In genomic region chr2:173659522-173659921, GRCh38 we compare ENCODE assay signal across 22 cellular contexts.
"Had no signal": no experiment of that assay in that cellular context is flagged by ENCODE, and none has a peak within 500 bp of the region (broad histone marks: within the 10 kb centered on the region; RNA-seq: fewer than 3 reads in every experiment).

No MANE protein-coding gene starts in this region.

- H3K4me3 Mint-ChIP-seq: activated CD4-positive, alpha-beta T cell treated with anti-CD3 and anti-CD28 coated beads, Interleukin-2, amount 10 ng/mL, durations not matched to agents 24 days and 14 days; activated CD8-positive, alpha-beta T cell treated with anti-CD3 and anti-CD28 coated beads for 36 hours; activated naive CD8-positive, alpha-beta T cell treated with anti-CD3 and anti-CD28 coated beads, Interleukin-2, amount 10 ng/mL, durations not matched to agents 7 days and 5 days; neural crest cell; type B pancreatic cell had no signal

- H3K4me2 ChIP-seq: smooth muscle cell had no signal

- H3K27me3 ChIP-seq: brain microvascular endothelial cell, colonic mucosa, gastroesophageal sphincter, stomach, testis had no signal

- H3K36me3 ChIP-seq: brain microvascular endothelial cell, colonic mucosa, gastroesophageal sphincter, heart left ventricle, left lung, prostate gland, stomach had no signal

- H3K9me3 Mint-ChIP-seq: activated CD4-positive, alpha-beta T cell treated with anti-CD3 and anti-CD28 coated beads, Interleukin-2, amount 10 ng/mL, durations not matched to agents 24 days and 14 days; activated CD8-positive, alpha-beta T cell treated with anti-CD3 and anti-CD28 coated beads for 36 hours; activated naive CD8-positive, alpha-beta T cell treated with anti-CD3 and anti-CD28 coated beads, Interleukin-2, amount 10 ng/mL, durations not matched to agents 7 days and 5 days; activated T-helper 2 cell treated with anti-CD3 and anti-CD28 coated beads, Interferon-gamma antibody, Interleukin-2, Interleukin-4, amounts not matched to agents 10 μg/mL and 5 μg/mL and 100 μg/mL, durations not matched to agents 14 hours and 24 hours and 36 hours; neural crest cell had no signal

- ATAC-seq: activated CD8-positive, alpha-beta T cell treated with anti-CD3 and anti-CD28 coated beads for 36 hours; gastroesophageal sphincter; heart left ventricle; left lung; right cardiac atrium had no signal

- H3K27ac ChIP-seq: brain microvascular endothelial cell, colonic mucosa, gastroesophageal sphincter, heart left ventricle, left lung, prostate gland, stomach, testis had no signal

- DNase-seq: activated CD4-positive, alpha-beta T cell treated with anti-CD3 and anti-CD28 coated beads, Interleukin-2, amount 10 ng/mL, durations not matched to agents 24 days and 14 days; activated CD8-positive, alpha-beta T cell treated with anti-CD3 and anti-CD28 coated beads for 36 hours; activated naive CD4-positive, alpha-beta T cell treated with Interleukin-2 at 50 U/mL for 16 hours; activated naive CD8-positive, alpha-beta T cell treated with anti-CD3 and anti-CD28 coated beads, Interleukin-2, amount 10 ng/mL, durations not matched to agents 7 days and 5 days; activated T-cell treated with anti-CD3 and anti-CD28 coated beads, Interleukin-2, amount 50 U/mL, for 1 hour; brain microvascular endothelial cell; central memory CD4-positive, alpha-beta T cell; colonic mucosa; heart left ventricle; left lung; midbrain; right cardiac atrium; stimulated activated CD4-positive, alpha-beta T cell treated with anti-CD3 and anti-CD28 coated beads, Interleukin-4, amount 100 ng/mL, for 1 hour; stomach; T1000; testis had no signal

- H3K9me3 ChIP-seq: colonic mucosa, gastroesophageal sphincter, heart left ventricle, left lung, prostate gland, stomach, testis had no signal

- H3K36me3 Mint-ChIP-seq: activated naive CD8-positive, alpha-beta T cell treated with anti-CD3 and anti-CD28 coated beads, Interleukin-2, amount 10 ng/mL, durations not matched to agents 7 days and 5 days; type B pancreatic cell had no signal

- H3K4me1 Mint-ChIP-seq: activated CD4-positive, alpha-beta T cell treated with anti-CD3 and anti-CD28 coated beads, Interleukin-2, amount 10 ng/mL, durations not matched to agents 24 days and 14 days; activated naive CD8-positive, alpha-beta T cell treated with anti-CD3 and anti-CD28 coated beads, Interleukin-2, amount 10 ng/mL, durations not matched to agents 7 days and 5 days had no signal

- H3K4me1 ChIP-seq: colonic mucosa, gastroesophageal sphincter, heart left ventricle, left lung, prostate gland, stomach, testis had no signal

- H3K4me3 ChIP-seq: colonic mucosa, gastroesophageal sphincter, heart left ventricle, left lung, prostate gland, smooth muscle cell, stomach, testis had no signal
